ENCODE assay signal across 1 cellular context in genomic region chr2:218671654-218672566, GRCh38.
TF ChIP-seq lines count a peak whose summit lies in the region.

TSS of gene RNF25 (minus strand) at chr2:218672002. CDS start at chr2:218671970, 32 bp downstream.
TSS of gene STK36 (plus strand) at chr2:218672086. CDS start at chr2:218672830, 744 bp downstream.

TF ChIP-seq in K562, 482 proteins besides CTCF, POLR2A, EP300 and RAD21 (continued from another document and continues in another):
- no peak for TF ChIP-seq HMG20A (CRISPR knock-in tag; conservative IDR thresholded peaks at IDR 0.05)
- TF ChIP-seq PREB (CRISPR knock-in tag; IDR thresholded peaks at IDR 0.05) = no peak
- TF ChIP-seq SAFB (IDR thresholded peaks at IDR 0.05; ENCODE audit: borderline replicate concordance, low read depth, low read length) = no peak
- TF ChIP-seq TSC22D4 (tag; IDR thresholded peaks at IDR 0.05) = no peak
- no peak for TF ChIP-seq CBX5 (IDR thresholded peaks at IDR 0.05; ENCODE audit: borderline replicate concordance, low read depth)
- no peak for TF ChIP-seq NFIX (CRISPR knock-in tag; IDR thresholded peaks at IDR 0.05; ENCODE audit: low read depth)
- no peak for TF ChIP-seq ZNF212 (CRISPR knock-in tag; IDR thresholded peaks at IDR 0.05)
- TF ChIP-seq U2AF2 (optimal IDR thresholded peaks at IDR 0.05; ENCODE audit: low read depth, low read length) = no peak
- TF ChIP-seq RREB1 (CRISPR knock-in tag; IDR thresholded peaks at IDR 0.05) = no peak
- TF ChIP-seq DIDO1 (tag; IDR thresholded peaks at IDR 0.05; ENCODE audit: low read depth) = peak; percentile 77
- no peak for TF ChIP-seq ZNF143 (CRISPR knock-in tag; IDR thresholded peaks at IDR 0.05)
- TF ChIP-seq ZNF407 (IDR thresholded peaks at IDR 0.05; ENCODE audit: low read depth) = no peak
- no peak for TF ChIP-seq CC2D1A (IDR thresholded peaks at IDR 0.05)
- TF ChIP-seq CEBPZ (IDR thresholded peaks at IDR 0.05; ENCODE audit: borderline replicate concordance, low read depth, low read length) = no peak
- TF ChIP-seq POU5F1 (IDR thresholded peaks at IDR 0.05; ENCODE audit: borderline replicate concordance, low read depth, low read length, partially characterized antibody) = no peak
- no peak for TF ChIP-seq RHOXF2B (CRISPR knock-in tag; conservative IDR thresholded peaks at IDR 0.05)
- no peak for TF ChIP-seq NR4A1 (CRISPR knock-in tag; IDR thresholded peaks at IDR 0.05)
- no peak for TF ChIP-seq NR4A1 (tag; IDR thresholded peaks at IDR 0.05)
- no peak for TF ChIP-seq CBX8 (IDR thresholded peaks at IDR 0.05; ENCODE audit: borderline replicate concordance, extremely low read depth, low read depth, low read length, poor library complexity, severe bottlenecking)
- TF ChIP-seq ZNF41 (CRISPR knock-in tag; conservative IDR thresholded peaks at IDR 0.05) = no peak
- TF ChIP-seq MEF2A (IDR thresholded peaks at IDR 0.05; ENCODE audit: control insufficient read depth, low read depth, low read length) = no peak
- TF ChIP-seq GABPB1 (CRISPR knock-in tag; IDR thresholded peaks at IDR 0.05) = peak; percentile 94
- TF ChIP-seq ZNF398 (CRISPR knock-in tag; IDR thresholded peaks at IDR 0.05) = no peak
- TF ChIP-seq STAG1 (CRISPR knock-in tag; IDR thresholded peaks at IDR 0.05; ENCODE audit: borderline replicate concordance) = no peak
- TF ChIP-seq PHB2 (IDR thresholded peaks at IDR 0.05; ENCODE audit: low read depth) = no peak
- no peak for TF ChIP-seq ZNF639 (CRISPR knock-in tag; conservative IDR thresholded peaks at IDR 0.05 in 1 of 2, IDR thresholded peaks at IDR 0.05 in 1 of 2)
- TF ChIP-seq ZC3H8 (IDR thresholded peaks at IDR 0.05) = no peak
